Comparison of ENCODE assay signal across 32 cellular contexts in the genomic region with DNA sequence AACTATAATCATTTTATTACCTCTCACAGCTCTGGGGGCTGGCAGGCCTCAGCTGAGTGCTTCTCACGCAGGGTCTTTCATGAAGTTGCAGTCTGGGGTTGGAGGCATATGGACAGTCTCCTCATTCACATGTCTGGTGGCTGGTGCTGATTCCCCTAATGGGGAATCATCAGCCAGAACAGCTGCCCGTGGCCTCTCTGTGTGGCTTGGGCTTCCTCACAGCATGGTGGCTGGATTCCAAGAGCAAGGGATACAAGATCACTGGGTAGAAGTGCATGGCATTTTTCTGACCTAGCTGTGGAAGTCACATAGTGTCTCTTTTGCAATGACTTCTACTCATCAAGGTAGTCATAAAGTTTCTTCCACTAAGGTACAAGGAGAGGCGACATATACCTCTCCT.
"Had no signal": no experiment of that assay in that cellular context is flagged by ENCODE, and none has a peak within 500 bp of the region (broad histone marks: within the 10 kb centered on the region; RNA-seq: fewer than 3 reads in every experiment).

No MANE protein-coding gene starts in this region.

- FAIRE-seq: RCC 7860, TTC549 had no signal

- H3K27ac ChIP-seq: brain microvascular endothelial cell had no signal

- H3K4me1 Mint-ChIP-seq: activated CD4-positive, alpha-beta T cell treated with anti-CD3 and anti-CD28 coated beads for 36 hours; activated CD8-positive, alpha-beta memory T cell treated with anti-CD3 and anti-CD28 coated beads, Interleukin-2, amount 10 ng/mL, durations not matched to agents 7 days and 5 days had no signal

- H3K27ac Mint-ChIP-seq: activated CD4-positive, alpha-beta memory T cell treated with anti-CD3 and anti-CD28 coated beads, Interleukin-2, amount 10 ng/mL, durations not matched to agents 7 days and 5 days; activated CD4-positive, alpha-beta T cell treated with anti-CD3 and anti-CD28 coated beads for 36 hours; activated CD8-positive, alpha-beta memory T cell treated with anti-CD3 and anti-CD28 coated beads, Interleukin-2, amount 10 ng/mL, durations not matched to agents 7 days and 5 days; activated naive CD4-positive, alpha-beta T cell treated with anti-CD3 and anti-CD28 coated beads, Interleukin-2, amount 10 ng/mL, durations not matched to agents 7 days and 5 days; activated naive CD8-positive, alpha-beta T cell; activated naive CD8-positive, alpha-beta T cell treated with anti-CD3 and anti-CD28 coated beads, Interleukin-2, amount 50 U/mL, for 24 hours; T-helper 1 cell treated with Interleukin-12 subunit alpha and Interleukin-12 subunit beta and Interleukin-4 antibody, amounts not matched to agents 30 μg/mL and 1 μg/mL, for 36 hours; T-helper 2 cell treated with Interferon-gamma antibody and Interleukin-4, amounts not matched to agents 5 μg/mL and 100 μg/mL, for 36 hours; WTC11 had no signal

- H3K9me3 ChIP-seq: MG63 had no signal

- H3K36me3 Mint-ChIP-seq: activated CD8-positive, alpha-beta memory T cell treated with anti-CD3 and anti-CD28 coated beads, Interleukin-2, amount 10 ng/mL, durations not matched to agents 7 days and 5 days; activated naive CD4-positive, alpha-beta T cell treated with anti-CD3 and anti-CD28 coated beads, Interleukin-2, amount 10 ng/mL, durations not matched to agents 7 days and 5 days; activated naive CD8-positive, alpha-beta T cell; WTC11 had no signal

- DNase-seq: activated CD4-positive, alpha-beta memory T cell treated with anti-CD3 and anti-CD28 coated beads, Interleukin-2, amount 10 ng/mL, durations not matched to agents 7 days and 5 days; activated CD4-positive, alpha-beta T cell treated with anti-CD3 and anti-CD28 coated beads for 36 hours; activated CD8-positive, alpha-beta memory T cell treated with anti-CD3 and anti-CD28 coated beads for 24 hours; activated CD8-positive, alpha-beta memory T cell treated with anti-CD3 and anti-CD28 coated beads, Interleukin-2, amount 10 ng/mL, durations not matched to agents 7 days and 5 days; activated CD8-positive, alpha-beta memory T cell treated with anti-CD3 and anti-CD28 coated beads, Interleukin-2, amount 50 U/mL, for 48 hours; activated effector memory CD4-positive, alpha-beta T cell treated with Interleukin-2 at 50 U/mL for 16 hours; activated naive CD4-positive, alpha-beta T cell treated with anti-CD3 and anti-CD28 coated beads, Interleukin-2, amount 10 ng/mL, durations not matched to agents 7 days and 5 days; activated naive CD8-positive, alpha-beta T cell treated with anti-CD3 and anti-CD28 coated beads, Interleukin-2, amount 50 U/mL, for 24 hours; activated T-cell treated with anti-CD3 and anti-CD28 coated beads, Interleukin-2, amount 50 U/mL, for 48 hours; aorta; brain microvascular endothelial cell; central memory CD4-positive, alpha-beta T cell; Kasumi-1; KG1; MG63; NCI-H1092; NCI-H1436 treated with DMSO at 0.1 percent for 48 hours; NCI-H1694 treated with DMSO at 0.1 percent for 48 hours; NCI-H2029; NCI-H345; NCI-H524 treated with DMSO at 0.1 percent for 48 hours; NCI-H748 treated with DMSO at 0.1 percent for 48 hours; NK-92 treated with Interleukin-12 subunit alpha and Interleukin-12 subunit beta, amount 100 ng/mL, for 24 hours; PC-3; Right ventricle myocardium superior had no signal

- H3K4me3 Mint-ChIP-seq: activated CD4-positive, alpha-beta memory T cell treated with anti-CD3 and anti-CD28 coated beads, Interleukin-2, amount 10 ng/mL, durations not matched to agents 7 days and 5 days; activated CD4-positive, alpha-beta T cell treated with anti-CD3 and anti-CD28 coated beads for 36 hours; activated CD8-positive, alpha-beta memory T cell treated with anti-CD3 and anti-CD28 coated beads, Interleukin-2, amount 10 ng/mL, durations not matched to agents 7 days and 5 days; activated naive CD4-positive, alpha-beta T cell treated with anti-CD3 and anti-CD28 coated beads, Interleukin-2, amount 10 ng/mL, durations not matched to agents 7 days and 5 days; activated naive CD8-positive, alpha-beta T cell; activated naive CD8-positive, alpha-beta T cell treated with anti-CD3 and anti-CD28 coated beads, Interleukin-2, amount 50 U/mL, for 24 hours; T-helper 1 cell treated with Interleukin-12 subunit alpha and Interleukin-12 subunit beta and Interleukin-4 antibody, amounts not matched to agents 30 μg/mL and 1 μg/mL, for 36 hours; T-helper 2 cell treated with Interferon-gamma antibody and Interleukin-4, amounts not matched to agents 5 μg/mL and 100 μg/mL, for 36 hours; WTC11 had no signal

- ATAC-seq: activated CD4-positive, alpha-beta T cell treated with anti-CD3 and anti-CD28 coated beads for 36 hours; activated CD4-positive, CD25-positive, alpha-beta regulatory T cell treated with anti-CD3 and anti-CD28 coated beads, Interleukin-2, amount 50 U/mL, for 24 hours; activated CD8-positive, alpha-beta memory T cell treated with anti-CD3 and anti-CD28 coated beads, Interleukin-2, amount 10 ng/mL, durations not matched to agents 7 days and 5 days; activated naive CD8-positive, alpha-beta T cell treated with anti-CD3 and anti-CD28 coated beads, Interleukin-2, amount 50 U/mL, for 24 hours; PC-3; WTC11 had no signal

- H3K9me3 Mint-ChIP-seq: activated CD4-positive, alpha-beta memory T cell treated with anti-CD3 and anti-CD28 coated beads, Interleukin-2, amount 10 ng/mL, durations not matched to agents 7 days and 5 days; activated naive CD4-positive, alpha-beta T cell treated with anti-CD3 and anti-CD28 coated beads, Interleukin-2, amount 10 ng/mL, durations not matched to agents 7 days and 5 days; activated naive CD8-positive, alpha-beta T cell treated with anti-CD3 and anti-CD28 coated beads, Interleukin-2, amount 50 U/mL, for 24 hours; T-helper 1 cell treated with Interleukin-12 subunit alpha and Interleukin-12 subunit beta and Interleukin-4 antibody, amounts not matched to agents 30 μg/mL and 1 μg/mL, for 36 hours; T-helper 2 cell treated with Interferon-gamma antibody and Interleukin-4, amounts not matched to agents 5 μg/mL and 100 μg/mL, for 36 hours had no signal

- H3K36me3 ChIP-seq: brain microvascular endothelial cell, MG63 had no signal

- H3K4me3 ChIP-seq: MG63 had no signal

- H3K27me3 ChIP-seq: brain microvascular endothelial cell, MG63 had no signal
